ENCODE assay signal across 1 cellular context in genomic region chr5:73451218-73452130, GRCh38.
A peak's percentile ranks its signal among the peaks of the same experiment; 100 is the strongest.
TF ChIP-seq lines count a peak whose summit lies in the region.

No MANE protein-coding gene starts in this region.

TF ChIP-seq in GM12878, 131 proteins besides CTCF, POLR2A, EP300 and RAD21:
- TF ChIP-seq TBL1XR1 (IDR thresholded peaks at IDR 0.05; ENCODE audit: low read depth, low read length) (no peak), USF2 (IDR thresholded peaks at IDR 0.05; ENCODE audit: borderline replicate concordance, low read depth, low read length) (no peak), ZNF592 (IDR thresholded peaks at IDR 0.05) (no peak), HDAC2 (IDR thresholded peaks at IDR 0.05) (no peak), CHD2 (IDR thresholded peaks at IDR 0.05; ENCODE audit: borderline replicate concordance, low read depth, low read length) (no peak), SMC3 (IDR thresholded peaks at IDR 0.05; ENCODE audit: borderline replicate concordance, low read length) (peak; percentile 70), HSF1 (IDR thresholded peaks at IDR 0.05; ENCODE audit: low read depth, low read length) (no peak), BMI1 (IDR thresholded peaks at IDR 0.05; ENCODE audit: borderline replicate concordance) (no peak), CEBPB (IDR thresholded peaks at IDR 0.05; ENCODE audit: borderline replicate concordance in 1 of 2, low read depth in 2 of 2, low read length in 2 of 2) (no peak), JUNB (IDR thresholded peaks at IDR 0.05) (no peak), ATF2 (IDR thresholded peaks at IDR 0.05; ENCODE audit: low read length) (no peak), ETV6 (conservative IDR thresholded peaks at IDR 0.05 in 1 of 2, IDR thresholded peaks at IDR 0.05 in 1 of 2; ENCODE audit: borderline replicate concordance in 1 of 2, low read depth in 1 of 2) (no peak), EZH2 (IDR thresholded peaks at IDR 0.05; ENCODE audit: borderline replicate concordance, control insufficient read depth, low read depth, low read length) (no peak), SIN3A (IDR thresholded peaks at IDR 0.05; ENCODE audit: low read depth, low read length) (no peak), ZBED1 (IDR thresholded peaks at IDR 0.05; ENCODE audit: borderline replicate concordance) (no peak), CHD1 (IDR thresholded peaks at IDR 0.05; ENCODE audit: low read depth, low read length) (no peak), STAT1 (conservative IDR thresholded peaks at IDR 0.05) (no peak), MEF2B (IDR thresholded peaks at IDR 0.05; ENCODE audit: partially characterized antibody, poor library complexity, severe bottlenecking) (no peak), CEBPZ (IDR thresholded peaks at IDR 0.05; ENCODE audit: low read depth, low read length) (no peak), NR2C1 (IDR thresholded peaks at IDR 0.05) (no peak), WRNIP1 (IDR thresholded peaks at IDR 0.05; ENCODE audit: borderline replicate concordance, low read depth, low read length) (no peak), CREB1 (IDR thresholded peaks at IDR 0.05; ENCODE audit: low read depth) (no peak), ZSCAN29 (IDR thresholded peaks at IDR 0.05) (peak; percentile 69; the same call in 1 of the 2 replicates), BHLHE40 (IDR thresholded peaks at IDR 0.05; ENCODE audit: borderline replicate concordance in 1 of 2, low read depth in 2 of 2, low read length in 1 of 2) (0 out of 4 replicates have a peak, but pooled peaks of 1 of the 2 experiments have one; percentile 19), IKZF1 (conservative IDR thresholded peaks at IDR 0.05) (no peak), KLF5 (IDR thresholded peaks at IDR 0.05; ENCODE audit: partially characterized antibody) (no peak), SMAD1 (IDR thresholded peaks at IDR 0.05; ENCODE audit: low read depth, partially characterized antibody) (no peak), PAX8 (IDR thresholded peaks at IDR 0.05) (no peak), GATAD2B (conservative IDR thresholded peaks at IDR 0.05; ENCODE audit: low read depth) (0 out of 2 replicates have a peak, but pooled peaks have one; percentile 30)
- TF ChIP-seq, protein P1, sequence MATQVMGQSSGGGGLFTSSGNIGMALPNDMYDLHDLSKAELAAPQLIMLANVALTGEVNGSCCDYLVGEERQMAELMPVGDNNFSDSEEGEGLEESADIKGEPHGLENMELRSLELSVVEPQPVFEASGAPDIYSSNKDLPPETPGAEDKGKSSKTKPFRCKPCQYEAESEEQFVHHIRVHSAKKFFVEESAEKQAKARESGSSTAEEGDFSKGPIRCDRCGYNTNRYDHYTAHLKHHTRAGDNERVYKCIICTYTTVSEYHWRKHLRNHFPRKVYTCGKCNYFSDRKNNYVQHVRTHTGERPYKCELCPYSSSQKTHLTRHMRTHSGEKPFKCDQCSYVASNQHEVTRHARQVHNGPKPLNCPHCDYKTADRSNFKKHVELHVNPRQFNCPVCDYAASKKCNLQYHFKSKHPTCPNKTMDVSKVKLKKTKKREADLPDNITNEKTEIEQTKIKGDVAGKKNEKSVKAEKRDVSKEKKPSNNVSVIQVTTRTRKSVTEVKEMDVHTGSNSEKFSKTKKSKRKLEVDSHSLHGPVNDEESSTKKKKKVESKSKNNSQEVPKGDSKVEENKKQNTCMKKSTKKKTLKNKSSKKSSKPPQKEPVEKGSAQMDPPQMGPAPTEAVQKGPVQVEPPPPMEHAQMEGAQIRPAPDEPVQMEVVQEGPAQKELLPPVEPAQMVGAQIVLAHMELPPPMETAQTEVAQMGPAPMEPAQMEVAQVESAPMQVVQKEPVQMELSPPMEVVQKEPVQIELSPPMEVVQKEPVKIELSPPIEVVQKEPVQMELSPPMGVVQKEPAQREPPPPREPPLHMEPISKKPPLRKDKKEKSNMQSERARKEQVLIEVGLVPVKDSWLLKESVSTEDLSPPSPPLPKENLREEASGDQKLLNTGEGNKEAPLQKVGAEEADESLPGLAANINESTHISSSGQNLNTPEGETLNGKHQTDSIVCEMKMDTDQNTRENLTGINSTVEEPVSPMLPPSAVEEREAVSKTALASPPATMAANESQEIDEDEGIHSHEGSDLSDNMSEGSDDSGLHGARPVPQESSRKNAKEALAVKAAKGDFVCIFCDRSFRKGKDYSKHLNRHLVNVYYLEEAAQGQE (IDR thresholded peaks at IDR 0.05; ENCODE audit: low read depth, low read length) = no peak
- TF ChIP-seq, protein P2, sequence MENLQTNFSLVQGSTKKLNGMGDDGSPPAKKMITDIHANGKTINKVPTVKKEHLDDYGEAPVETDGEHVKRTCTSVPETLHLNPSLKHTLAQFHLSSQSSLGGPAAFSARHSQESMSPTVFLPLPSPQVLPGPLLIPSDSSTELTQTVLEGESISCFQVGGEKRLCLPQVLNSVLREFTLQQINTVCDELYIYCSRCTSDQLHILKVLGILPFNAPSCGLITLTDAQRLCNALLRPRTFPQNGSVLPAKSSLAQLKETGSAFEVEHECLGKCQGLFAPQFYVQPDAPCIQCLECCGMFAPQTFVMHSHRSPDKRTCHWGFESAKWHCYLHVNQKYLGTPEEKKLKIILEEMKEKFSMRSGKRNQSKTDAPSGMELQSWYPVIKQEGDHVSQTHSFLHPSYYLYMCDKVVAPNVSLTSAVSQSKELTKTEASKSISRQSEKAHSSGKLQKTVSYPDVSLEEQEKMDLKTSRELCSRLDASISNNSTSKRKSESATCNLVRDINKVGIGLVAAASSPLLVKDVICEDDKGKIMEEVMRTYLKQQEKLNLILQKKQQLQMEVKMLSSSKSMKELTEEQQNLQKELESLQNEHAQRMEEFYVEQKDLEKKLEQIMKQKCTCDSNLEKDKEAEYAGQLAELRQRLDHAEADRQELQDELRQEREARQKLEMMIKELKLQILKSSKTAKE (IDR thresholded peaks at IDR 0.05; ENCODE audit: low read depth, poor library complexity, severe bottlenecking) = no peak
- TF ChIP-seq, protein P3, sequence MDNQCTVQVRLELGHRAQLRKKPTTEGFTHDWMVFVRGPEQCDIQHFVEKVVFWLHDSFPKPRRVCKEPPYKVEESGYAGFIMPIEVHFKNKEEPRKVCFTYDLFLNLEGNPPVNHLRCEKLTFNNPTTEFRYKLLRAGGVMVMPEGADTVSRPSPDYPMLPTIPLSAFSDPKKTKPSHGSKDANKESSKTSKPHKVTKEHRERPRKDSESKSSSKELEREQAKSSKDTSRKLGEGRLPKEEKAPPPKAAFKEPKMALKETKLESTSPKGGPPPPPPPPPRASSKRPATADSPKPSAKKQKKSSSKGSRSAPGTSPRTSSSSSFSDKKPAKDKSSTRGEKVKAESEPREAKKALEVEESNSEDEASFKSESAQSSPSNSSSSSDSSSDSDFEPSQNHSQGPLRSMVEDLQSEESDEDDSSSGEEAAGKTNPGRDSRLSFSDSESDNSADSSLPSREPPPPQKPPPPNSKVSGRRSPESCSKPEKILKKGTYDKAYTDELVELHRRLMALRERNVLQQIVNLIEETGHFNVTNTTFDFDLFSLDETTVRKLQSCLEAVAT (IDR thresholded peaks at IDR 0.05) = no peak
